ENCODE assay signal across 8 cellular contexts in genomic region chr11:27505781-27506180, GRCh38. TPM values are rescaled to one million over a fixed set of nuclear protein-coding genes. Genes with fewer than 3 reads are reported as not detected.
A peak's percentile ranks its signal among the peaks of the same experiment; 100 is the strongest.
DNase-seq lines count a peak whose midpoint lies in the region; ATAC-seq lines count a peak whose summit lies in the region.

No MANE protein-coding gene starts in this region.

- H3K27me3 ChIP-seq in thymus (ENCODE audit: control insufficient read depth, insufficient read depth) = no peaks in the 10 kb centered on the region

- H3K36me3 Mint-ChIP-seq in activated T-helper 1 cell treated with anti-CD3 and anti-CD28 coated beads, Interleukin-12 subunit alpha, Interleukin-12 subunit beta, Interleukin-2, Interleukin-4 antibody, amounts not matched to agents 30 ng/mL and 10 ng/mL and 1 ng/mL, durations not matched to agents 14 hours and 24 hours and 36 hours (ENCODE audit: low read depth) = peaks cover 15% of the 10 kb centered on the region
- H3K36me3 Mint-ChIP-seq in immature natural killer cell = peaks cover 0 to 4% (median 1%) of the 10 kb centered on the region in 3 donors

- H3K4me3 Mint-ChIP-seq in activated T-helper 1 cell treated with anti-CD3 and anti-CD28 coated beads, Interleukin-12 subunit alpha, Interleukin-12 subunit beta, Interleukin-2, Interleukin-4 antibody, amounts not matched to agents 30 ng/mL and 10 ng/mL and 1 ng/mL, durations not matched to agents 14 hours and 24 hours and 36 hours = peak overlapping the region; percentile 100
- H3K4me3 Mint-ChIP-seq in immature natural killer cell = peak overlapping the region; percentile 96 to 100 (median 99)

- no peak for DNase-seq in activated T-helper 1 cell treated with anti-CD3 and anti-CD28 coated beads, Interleukin-12 subunit alpha, Interleukin-12 subunit beta, Interleukin-2, Interleukin-4 antibody, amounts not matched to agents 30 ng/mL and 10 ng/mL and 1 ng/mL, durations not matched to agents 14 hours and 24 hours and 36 hours (ENCODE audit: low spot score)
- DNase-seq in immature natural killer cell = no peak
- DNase-seq in amniotic stem cell (lab: John Stamatoyannopoulos, UW) = no peak
- DNase-seq in AML-193 (lab: John Stamatoyannopoulos, UW) = no peak
- DNase-seq in NK-92 (lab: John Stamatoyannopoulos, UW; ENCODE audit: unreplicated experiment) = no peak

- H3K27ac ChIP-seq in thymus (ENCODE audit: low read depth) = peak overlapping the region; percentile 99

- intact Hi-C loops in activated T-helper 1 cell treated with anti-CD3 and anti-CD28 coated beads, Interleukin-12 subunit alpha, Interleukin-12 subunit beta, Interleukin-2, Interleukin-4 antibody, amounts not matched to agents 30 ng/mL and 10 ng/mL and 1 ng/mL, durations not matched to agents 14 hours and 24 hours and 36 hours (cut with micrococcal nuclease) = loop anchor here (1.0 to 2.0 kb wide), 4 partner anchors 8 to 186 kb away; partner anchors contain the start of genes CCDC34 and LGR4

- peak overlapping the region; percentile 78 for H3K4me3 ChIP-seq in thymus (ENCODE audit: low read length)

- ATAC-seq in GM18511 (IDR thresholded peaks at IDR 0.05; ENCODE audit: unreplicated experiment) = peak; percentile 2
- ATAC-seq in HG02938 (IDR thresholded peaks at IDR 0.05; ENCODE audit: unreplicated experiment) = peak; percentile 2

- no peaks in the 10 kb centered on the region for H3K9me3 Mint-ChIP-seq in activated T-helper 1 cell treated with anti-CD3 and anti-CD28 coated beads, Interleukin-12 subunit alpha, Interleukin-12 subunit beta, Interleukin-2, Interleukin-4 antibody, amounts not matched to agents 30 ng/mL and 10 ng/mL and 1 ng/mL, durations not matched to agents 14 hours and 24 hours and 36 hours
- H3K9me3 Mint-ChIP-seq in immature natural killer cell = no peaks in the 10 kb centered on the region

- H3K4me1 Mint-ChIP-seq in activated T-helper 1 cell treated with anti-CD3 and anti-CD28 coated beads, Interleukin-12 subunit alpha, Interleukin-12 subunit beta, Interleukin-2, Interleukin-4 antibody, amounts not matched to agents 30 ng/mL and 10 ng/mL and 1 ng/mL, durations not matched to agents 14 hours and 24 hours and 36 hours (ENCODE audit: low read depth) = peaks cover 45% of the 10 kb centered on the region
- H3K4me1 Mint-ChIP-seq in immature natural killer cell = peaks cover 42 to 58% of the 10 kb centered on the region in 2 donors

- peaks cover 9% of the 10 kb centered on the region for H3K4me1 ChIP-seq in thymus (ENCODE audit: control insufficient read depth, insufficient read depth, low read length)

- no peaks in the 10 kb centered on the region for H3K36me3 ChIP-seq in thymus (ENCODE audit: control insufficient read depth, insufficient read depth)

- WGBS in thymus = 18% methylated on average over 5 of the region's 5 CpGs

- H3K27me3 Mint-ChIP-seq in activated T-helper 1 cell treated with anti-CD3 and anti-CD28 coated beads, Interleukin-12 subunit alpha, Interleukin-12 subunit beta, Interleukin-2, Interleukin-4 antibody, amounts not matched to agents 30 ng/mL and 10 ng/mL and 1 ng/mL, durations not matched to agents 14 hours and 24 hours and 36 hours (ENCODE audit: insufficient read depth) = no peaks in the 10 kb centered on the region
- peaks cover 4 to 9% (median 9%) of the 10 kb centered on the region in 3 donors for H3K27me3 Mint-ChIP-seq in immature natural killer cell (ENCODE audit: low read depth in 3 of 3)

- peak overlapping the region; percentile 100 for H3K27ac Mint-ChIP-seq in activated T-helper 1 cell treated with anti-CD3 and anti-CD28 coated beads, Interleukin-12 subunit alpha, Interleukin-12 subunit beta, Interleukin-2, Interleukin-4 antibody, amounts not matched to agents 30 ng/mL and 10 ng/mL and 1 ng/mL, durations not matched to agents 14 hours and 24 hours and 36 hours
- H3K27ac Mint-ChIP-seq in immature natural killer cell = peak overlapping the region; percentile 89 to 100 (median 100)

- no peaks in the 10 kb centered on the region for H3K9me3 ChIP-seq in thymus (ENCODE audit: control insufficient read depth)

RNA-seq across cellular contexts. Expression of gene LIN7C, which starts 0.8 kb away (rescaled TPM):
- total RNA-seq in activated T-helper 1 cell treated with anti-CD3 and anti-CD28 coated beads, Interleukin-12 subunit alpha, Interleukin-12 subunit beta, Interleukin-2, Interleukin-4 antibody, amounts not matched to agents 30 ng/mL and 10 ng/mL and 1 ng/mL, durations not matched to agents 14 hours and 24 hours and 36 hours = 33.8 and 35.8 TPM in 2 replicates
- 10 to 100 TPM in 1 of 3 donors, 1 to 10 TPM in 2; 5.1 to 11.0 (median 5.4) TPM for polyA plus RNA-seq in immature natural killer cell
- polyA plus RNA-seq in thymus = 14.2 TPM

RNA-seq across cellular contexts. Expression of gene LGR4, which starts 33.2 kb away (rescaled TPM):
- 0.05 TPM in 1 of 2 replicates, not detected in the other for total RNA-seq in activated T-helper 1 cell treated with anti-CD3 and anti-CD28 coated beads, Interleukin-12 subunit alpha, Interleukin-12 subunit beta, Interleukin-2, Interleukin-4 antibody, amounts not matched to agents 30 ng/mL and 10 ng/mL and 1 ng/mL, durations not matched to agents 14 hours and 24 hours and 36 hours
- polyA plus RNA-seq in immature natural killer cell (under 1 TPM in 1 of 3 donors, not detected in 2; 0.51 TPM), thymus (6.8 TPM)
